11 cellular contexts compared by ENCODE assay signal in the genomic region with DNA sequence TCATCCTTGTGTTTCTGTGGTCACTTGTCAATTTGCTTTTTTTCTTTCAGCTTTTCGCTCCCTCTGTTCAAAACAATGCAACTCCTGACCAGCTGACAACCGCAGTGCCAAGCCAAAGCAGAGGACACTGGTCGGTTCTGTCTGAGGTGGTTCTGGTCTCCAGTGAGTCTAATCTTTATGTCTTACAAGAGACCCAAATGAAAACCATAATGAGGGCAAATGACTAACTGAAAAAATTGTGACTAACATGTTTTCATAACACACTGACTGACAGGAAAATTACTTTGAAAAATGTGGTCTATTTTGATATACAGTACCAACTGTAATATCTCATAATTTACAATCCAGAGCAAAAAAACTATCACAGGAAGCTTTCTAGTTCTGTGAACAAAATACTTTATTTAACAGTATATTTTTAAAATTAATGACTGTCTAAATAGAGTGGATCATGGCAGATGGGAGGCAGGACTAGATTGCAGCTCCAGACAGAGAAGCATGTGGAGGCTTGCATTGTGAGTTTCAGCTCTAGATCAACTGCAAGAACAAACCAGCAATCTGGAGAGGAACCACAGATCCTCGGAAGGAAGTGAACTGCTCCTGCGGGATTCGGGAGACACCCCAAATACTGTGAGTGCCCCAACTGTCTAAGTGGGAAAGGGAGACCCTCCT.
DNase-seq lines count a peak whose midpoint lies in the region; ATAC-seq and TF ChIP-seq lines count a peak whose summit lies in the region.
"Had no signal": no experiment of that assay in that cellular context is flagged by ENCODE, and none has a peak within 500 bp of the region (broad histone marks: within the 10 kb centered on the region; RNA-seq: fewer than 3 reads in every experiment).

No MANE protein-coding gene starts in this region.

- H3K4me3 ChIP-seq in mammary epithelial cell (replicated peaks in 1 of 3; ENCODE audit: insufficient read depth in 1 of 3, low read depth in 2 of 3, low read length in 3 of 3), result peak overlapping the region in 1 of 3 experiments; percentile 5
- no peak overlapping the region for H3K4me3 ChIP-seq in body of pancreas
- H3K4me3 ChIP-seq: lower lobe of right lung had no signal

- TF ChIP-seq CTCF in HFFc6 (IDR thresholded peaks at IDR 0.05) (no peak), mammary epithelial cell (conservative IDR thresholded peaks at IDR 0.05 in 1 of 2, IDR thresholded peaks at IDR 0.05 in 1 of 2; ENCODE audit: extremely low read depth in 1 of 2, insufficient read depth in 1 of 2, low read depth in 1 of 2, low read length in 2 of 2) (no peak), body of pancreas (IDR thresholded peaks at IDR 0.05) (no peak)

- peaks cover 62% of the 10 kb centered on the region for H3K4me1 Mint-ChIP-seq in HFFc6 (ENCODE audit: low read depth)
- no peaks in the 10 kb centered on the region for H3K4me1 Mint-ChIP-seq in activated CD4-positive, alpha-beta memory T cell treated with anti-CD3 and anti-CD28 coated beads for 36 hours (ENCODE audit: low read depth)
- H3K4me1 Mint-ChIP-seq: activated CD4-positive, alpha-beta memory T cell treated with anti-CD3 and anti-CD28 coated beads, Interleukin-2, amount 10 ng/mL, durations not matched to agents 7 days and 5 days had no signal

- peak overlapping the region; percentile 88 for H2AFZ ChIP-seq in mammary epithelial cell (ENCODE audit: low read depth, low read length)

- H3K4me2 ChIP-seq in mammary epithelial cell (ENCODE audit: insufficient read depth, low read depth, low read length), result peak overlapping the region; percentile 52

- dilution Hi-C loops in mammary epithelial cell (cut with HindIII; ENCODE audit: low sequenced_read_pairs), result no loop called here

- H3K9me3 ChIP-seq in mammary epithelial cell (replicated peaks; ENCODE audit: insufficient read depth, low read length) (no peaks in the 10 kb centered on the region), body of pancreas (no peaks in the 10 kb centered on the region)
- H3K9me3 ChIP-seq: lower lobe of right lung had no signal

- H3K4me3 Mint-ChIP-seq in HFFc6, result peak overlapping the region; percentile 70
- no peak overlapping the region for H3K4me3 Mint-ChIP-seq in activated CD4-positive, alpha-beta memory T cell treated with anti-CD3 and anti-CD28 coated beads for 36 hours
- H3K4me3 Mint-ChIP-seq: activated CD4-positive, alpha-beta memory T cell treated with anti-CD3 and anti-CD28 coated beads, Interleukin-2, amount 10 ng/mL, durations not matched to agents 7 days and 5 days had no signal

- H3K9me3 Mint-ChIP-seq in HFFc6, result no peaks in the 10 kb centered on the region
- H3K9me3 Mint-ChIP-seq in activated CD4-positive, alpha-beta memory T cell treated with anti-CD3 and anti-CD28 coated beads for 36 hours, result no peaks in the 10 kb centered on the region
- H3K9me3 Mint-ChIP-seq: activated CD4-positive, alpha-beta memory T cell treated with anti-CD3 and anti-CD28 coated beads, Interleukin-2, amount 10 ng/mL, durations not matched to agents 7 days and 5 days had no signal

- CTCF ChIA-PET in mammary epithelial cell (lab: Charles Lee; ENCODE audit: low non-redundant PET), result interaction anchor here (1.0 kb wide), 1 partner anchor 327 kb away, joined by 3 read pairs; no protein-coding TSS in a partner anchor
- CTCF ChIA-PET in activated CD4-positive, alpha-beta memory T cell treated with anti-CD3 and anti-CD28 coated beads for 36 hours (lab: Charles Lee), result interaction anchor here (1.4 kb wide), 1 partner anchor 9 kb away, joined by 7 read pairs; no protein-coding TSS in a partner anchor

- no peaks in the 10 kb centered on the region; the same call in 1 of the 2 replicates for H3K27me3 Mint-ChIP-seq in HFFc6 (ENCODE audit: insufficient read depth)
- no peaks in the 10 kb centered on the region for H3K27me3 Mint-ChIP-seq in activated CD4-positive, alpha-beta memory T cell treated with anti-CD3 and anti-CD28 coated beads for 36 hours
- H3K27me3 Mint-ChIP-seq: activated CD4-positive, alpha-beta memory T cell treated with anti-CD3 and anti-CD28 coated beads, Interleukin-2, amount 10 ng/mL, durations not matched to agents 7 days and 5 days had no signal

- no peak overlapping the region for H3K9ac ChIP-seq in mammary epithelial cell (ENCODE audit: insufficient read depth, low read length)

- H3K4me1 ChIP-seq in mammary epithelial cell (ENCODE audit: insufficient read depth, low read length) (peaks cover 17% of the 10 kb centered on the region), body of pancreas (no peaks in the 10 kb centered on the region)

- TF ChIP-seq POLR2A in body of pancreas (IDR thresholded peaks at IDR 0.05), result no peak

- ATAC-seq in HG02610 (IDR thresholded peaks at IDR 0.05; ENCODE audit: unreplicated experiment), result no peak
- no peak for ATAC-seq in body of pancreas
- ATAC-seq: lower lobe of right lung had no signal

- H3K79me2 ChIP-seq in mammary epithelial cell (ENCODE audit: insufficient read depth, low read length), result no peaks in the 10 kb centered on the region

- POLR2A ChIA-PET in activated CD4-positive, alpha-beta memory T cell treated with anti-CD3 and anti-CD28 coated beads for 36 hours (lab: Charles Lee), result no interaction called here

- no peaks in the 10 kb centered on the region for H3K27me3 ChIP-seq in mammary epithelial cell (ENCODE audit: insufficient read depth, low read length)
- H3K27me3 ChIP-seq in body of pancreas, result no peaks in the 10 kb centered on the region

- BruUV-seq in mammary epithelial cell (replicated peaks; lab: Mats Ljungman, UMichigan), result no TSS peak

- peaks cover 53% of the 10 kb centered on the region for H3K36me3 Mint-ChIP-seq in HFFc6 (ENCODE audit: low read depth)
- H3K36me3 Mint-ChIP-seq in activated CD4-positive, alpha-beta memory T cell treated with anti-CD3 and anti-CD28 coated beads for 36 hours, result peaks cover 16% of the 10 kb centered on the region

- intact Hi-C loops in mammary epithelial cell (cut with micrococcal nuclease) (no loop called here), body of pancreas (cut with DNase I) (no loop called here)
- intact Hi-C loops in activated CD4-positive, alpha-beta memory T cell treated with anti-CD3 and anti-CD28 coated beads for 36 hours (cut with micrococcal nuclease), result no loop called here

- peak overlapping the region; percentile 79 for H3K27ac Mint-ChIP-seq in HFFc6
- H3K27ac Mint-ChIP-seq in activated CD4-positive, alpha-beta memory T cell treated with anti-CD3 and anti-CD28 coated beads for 36 hours, result no peak overlapping the region
- H3K27ac Mint-ChIP-seq: activated CD4-positive, alpha-beta memory T cell treated with anti-CD3 and anti-CD28 coated beads, Interleukin-2, amount 10 ng/mL, durations not matched to agents 7 days and 5 days had no signal

- DNase-seq in Ammon's horn (ENCODE audit: low spot score), result peak; percentile 49
- DNase-seq in HFFc6, result peak; percentile 30
- peak; percentile 74 for DNase-seq in mammary epithelial cell
- DNase-seq in medulla oblongata (ENCODE audit: extremely low spot score), result peak; percentile 84
- DNase-seq in body of pancreas, result no peak
- DNase-seq in activated CD4-positive, alpha-beta memory T cell treated with anti-CD3 and anti-CD28 coated beads for 36 hours, result no peak
- DNase-seq in DMS79 treated with DMSO at 0.1 percent for 48 hours (lab: John Stamatoyannopoulos, UW), result no peak
- DNase-seq: activated CD4-positive, alpha-beta memory T cell treated with anti-CD3 and anti-CD28 coated beads, Interleukin-2, amount 10 ng/mL, durations not matched to agents 7 days and 5 days; Karpas-422; lower lobe of right lung had no signal

- in situ Hi-C loops in mammary epithelial cell (cut with MboI; ENCODE audit: low sequenced_read_pairs in 2 of 2), result loop anchor here in 1 of 2 donors (25.0 kb wide), 1 partner anchor 330 kb away; a partner anchor contains a TSS

- H3K36me3 ChIP-seq in mammary epithelial cell (ENCODE audit: insufficient read depth, low read length) (no peaks in the 10 kb centered on the region), body of pancreas (replicated peaks in 1 of 2; ENCODE audit: insufficient read depth in 1 of 2, low read depth in 2 of 2) (no peaks in the 10 kb centered on the region)

- 64% methylated on average over 6 of the region's 6 CpGs for WGBS in mammary epithelial cell (ENCODE audit: low coverage, missing lambda C conversion rate)
- WGBS in body of pancreas, 2 donors, result 81 to 91% methylated on average over 6 of the region's 6 CpGs

- H3K27ac ChIP-seq in mammary epithelial cell (ENCODE audit: insufficient read depth, low read depth, low read length) (peak overlapping the region; percentile 62), body of pancreas (no peak overlapping the region)
- H3K27ac ChIP-seq: lower lobe of right lung had no signal

- no peaks in the 10 kb centered on the region for H4K20me1 ChIP-seq in mammary epithelial cell (ENCODE audit: insufficient read depth, low read length)

Comparison
In these comparisons a context has a peak if more than half of its experiments do, and no peak if none do; other contexts are left out.
1. DNase-seq: peak in Ammon's horn (single experiment), HFFc6 (single experiment), mammary epithelial cell (single experiment) and medulla oblongata (single experiment); none in body of pancreas (0 of 4), activated CD4-positive, alpha-beta memory T cell treated with anti-CD3 and anti-CD28 coated beads for 36 hours (single experiment) and DMS79 treated with DMSO at 0.1 percent for 48 hours (single experiment).